Comparison of ENCODE assay signal across 9 cellular contexts in the genomic region with DNA sequence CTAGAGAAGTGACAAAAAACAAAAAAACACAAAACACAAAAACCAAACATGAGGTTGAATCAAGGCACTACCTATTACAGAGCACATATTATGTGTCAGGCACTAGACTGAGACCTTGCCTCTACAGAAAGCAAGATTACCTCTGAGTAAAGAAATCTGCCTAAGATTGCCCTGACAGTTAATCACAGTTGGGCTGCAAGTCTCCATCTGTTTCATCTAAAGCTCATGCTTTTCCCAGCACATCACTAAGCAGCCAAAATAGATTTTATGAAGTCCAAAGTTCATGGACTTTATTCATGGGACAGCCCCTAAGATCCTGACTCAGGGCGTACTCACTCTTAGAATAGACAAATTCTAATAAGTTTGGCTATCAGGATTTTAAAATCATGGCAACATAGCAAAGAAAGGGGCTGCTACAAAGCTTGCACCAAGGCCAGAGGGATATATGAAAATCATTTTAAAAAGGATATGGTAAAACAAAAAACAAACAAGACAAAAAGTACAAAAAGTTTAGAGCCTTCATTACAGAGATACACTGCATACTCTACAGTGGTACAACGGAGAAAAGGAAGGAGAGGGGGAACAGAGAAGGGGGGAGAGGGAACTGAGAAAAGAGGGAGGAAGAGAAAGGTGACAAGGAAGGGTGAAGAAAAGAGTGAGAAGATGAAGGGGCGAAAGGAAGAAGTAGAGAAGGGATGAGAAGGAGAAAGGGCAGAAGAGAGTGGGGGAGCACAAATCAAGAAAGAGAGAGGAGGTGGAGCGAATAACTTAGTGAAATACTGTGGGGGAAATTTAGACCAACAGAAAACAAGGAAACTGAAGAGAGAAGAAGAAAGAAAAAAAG. TPM values are rescaled to one million over a fixed set of nuclear protein-coding genes. Genes with fewer than 3 reads are reported as not detected.
DNase-seq lines count a peak whose midpoint lies in the region; ATAC-seq, FAIRE-seq and TF ChIP-seq lines count a peak whose summit lies in the region.
"Had no signal": no experiment of that assay in that cellular context is flagged by ENCODE, and none has a peak within 500 bp of the region (broad histone marks: within the 10 kb centered on the region; RNA-seq: fewer than 3 reads in every experiment).

No MANE protein-coding gene starts in this region.

- ATAC-seq in HG02759 (IDR thresholded peaks at IDR 0.05; ENCODE audit: unreplicated experiment), result no peak
- ATAC-seq in GM21737 (IDR thresholded peaks at IDR 0.05; ENCODE audit: unreplicated experiment), result no peak

- FAIRE-seq in D721Med (lab: Jason Lieb, UNC), result peak; percentile 80

- H3K4me3 ChIP-seq in rectal smooth muscle tissue (ENCODE audit: low read length) (no peak overlapping the region), testis (no peak overlapping the region)

- TF ChIP-seq CTCF in D721Med (IDR thresholded peaks at IDR 0.05; ENCODE audit: insufficient read depth, missing control alignments) (no peak), RWPE1 (conservative IDR thresholded peaks at IDR 0.05; ENCODE audit: low read depth) (no peak), testis (IDR thresholded peaks at IDR 0.05) (no peak)

- no peaks in the 10 kb centered on the region for H3K27me3 ChIP-seq in rectal smooth muscle tissue (ENCODE audit: control insufficient read depth, insufficient read depth, low read length)
- no peaks in the 10 kb centered on the region for H3K27me3 ChIP-seq in testis

- intact Hi-C loops in testis (cut with DNase I; ENCODE audit: low total_unique reads), result no loop called here

- POLR2A ChIA-PET in RWPE1 (lab: Yijun Ruan, JAX; ENCODE audit: low non-redundant PET), result no interaction called here

- CTCF ChIA-PET in RWPE1 (lab: Yijun Ruan, JAX), result interaction anchor here (0.6 kb wide), 2 partner anchors 36 to 277 kb away, joined by 5 to 7 read pairs; no protein-coding TSS in a partner anchor

- H3K4me1 ChIP-seq in rectal smooth muscle tissue (ENCODE audit: control insufficient read depth, insufficient read depth, low read length), result peaks cover 8% of the 10 kb centered on the region
- no peaks in the 10 kb centered on the region for H3K4me1 ChIP-seq in testis

- DNase-seq in D721Med (ENCODE audit: insufficient read length, low spot score) (no peak), RWPE1 (ENCODE audit: low spot score) (peak; percentile 8), fibroblast of peridontal ligament (ENCODE audit: extremely low read depth) (peak; percentile 88), HUDEP-2 (lab: John Stamatoyannopoulos, UW; ENCODE audit: unreplicated experiment in 76 of 76) (no peak), testis (no peak)
- DNase-seq: T1000 had no signal

- no peaks in the 10 kb centered on the region for H3K9me3 ChIP-seq in testis

- no peak for TF ChIP-seq POLR2A in testis (IDR thresholded peaks at IDR 0.05)

- no peak overlapping the region for H3K9ac ChIP-seq in rectal smooth muscle tissue (ENCODE audit: low read length)

- H3K27ac ChIP-seq in RWPE1, result no peak overlapping the region
- H3K27ac ChIP-seq in rectal smooth muscle tissue (ENCODE audit: low read depth, low read length), result peak overlapping the region; percentile 68
- H3K27ac ChIP-seq in testis, result no peak overlapping the region

- 73 to 74% methylated on average over 4 of the region's 4 CpGs for WGBS in testis, 2 donors

- H3K36me3 ChIP-seq in rectal smooth muscle tissue (ENCODE audit: control insufficient read depth, insufficient read depth, low read length) (peaks cover 5% of the 10 kb centered on the region), testis (ENCODE audit: low read depth, missing control alignments) (no peaks in the 10 kb centered on the region)

RNA-seq across cellular contexts. Expression of gene RICTOR, which starts 58.2 kb away (rescaled TPM):
- total RNA-seq in testis, result 10 to 100 TPM; 57.7 to 61.8 TPM
- polyA plus RNA-seq in testis (ENCODE audit: insufficient read depth, low read depth, low replicate concordance), result 14.4 TPM

Comparison
In these comparisons a context has a peak if more than half of its experiments do, and no peak if none do; other contexts are left out.
1. DNase-seq: peak in RWPE1 (single experiment) and fibroblast of peridontal ligament (single experiment); none in D721Med (single experiment), HUDEP-2 (0 of 76) and testis (single experiment).